In genomic region chr19:35704218-35704617, GRCh38 we compare ENCODE assay signal across 10 cellular contexts. TPM values are rescaled to one million over a fixed set of nuclear protein-coding genes. Genes with fewer than 3 reads are reported as not detected.
DNase-seq lines count a peak whose midpoint lies in the region; ATAC-seq and TF ChIP-seq lines count a peak whose summit lies in the region.
"Had no signal": no experiment of that assay in that cellular context is flagged by ENCODE, and none has a peak within 500 bp of the region (broad histone marks: within the 10 kb centered on the region; RNA-seq: fewer than 3 reads in every experiment).

Gene ZBTB32, plus strand, starts transcription at chr19:35704558. Its CDS starts 10,069 bp downstream, at chr19:35714627.

- ATAC-seq in GM18519 (IDR thresholded peaks at IDR 0.05; ENCODE audit: low FRiP score, unreplicated experiment): no peak
- ATAC-seq in HG03565 (IDR thresholded peaks at IDR 0.05; ENCODE audit: unreplicated experiment): no peak
- ATAC-seq: Panc1, sciatic nerve had no signal

- H3K27me3 ChIP-seq in stomach: peaks cover 0 to 17% (median 0%) of the 10 kb centered on the region in 3 donors

- H3K9me3 ChIP-seq in stomach: no peaks in the 10 kb centered on the region

- no peak for TF ChIP-seq POLR2A in stomach (IDR thresholded peaks at IDR 0.05)

- H3K4me3 ChIP-seq in fibroblast of the aortic adventitia (ENCODE audit: low read depth, low read length) (no peak within 1 kb of the TSS), stomach (no peak within 1 kb of the TSS)

- peaks cover 0 to 17% (median 16%) of the 10 kb centered on the region in 4 donors for H3K4me1 ChIP-seq in stomach

- H3K27ac ChIP-seq in VCaP (peak within 1 kb of the TSS; percentile 76; the same call in 1 of the 2 replicates), stomach (no peak within 1 kb of the TSS)

- no peak for TF ChIP-seq CTCF in VCaP (conservative IDR thresholded peaks at IDR 0.05)
- no peak for TF ChIP-seq CTCF in fibroblast of the aortic adventitia (IDR thresholded peaks at IDR 0.05; ENCODE audit: insufficient read depth, low read length)
- no peak for TF ChIP-seq CTCF in stomach (IDR thresholded peaks at IDR 0.05)

- WGBS in stomach, 5 donors: 30 to 46% (median 31%) methylated on average over 16 to 24 of the region's 24 CpGs

- no peaks in the 10 kb centered on the region for H3K36me3 ChIP-seq in stomach

- intact Hi-C loops in stomach (cut with DNase I; ENCODE audit: low total_unique reads): no loop called here

- DNase-seq in AG08396 (ENCODE audit: low spot score) (peak; percentile 87), GM04503 (ENCODE audit: low read depth) (peak; percentile 13), fibroblast of the aortic adventitia (ENCODE audit: low read depth) (peak; percentile 46), stomach (no peak), SIG-M5 treated with dmso at 0.1 percent for 504 hours (lab: John Stamatoyannopoulos, UW; ENCODE audit: unreplicated experiment) (no peak)

- no peak for TF ChIP-seq EP300 in stomach (IDR thresholded peaks at IDR 0.05)

RNA-seq across cellular contexts. Expression of gene ZBTB32, which starts in this region (rescaled TPM):
- total RNA-seq in fibroblast of the aortic adventitia (ENCODE audit: low replicate concordance) (not detected in 2 replicates), stomach (1 to 10 TPM in 1 of 5 donors, not detected in 4; 8.2 TPM)
- under 1 TPM in 2 of 3 donors, not detected in 1; 0.43 to 0.46 TPM for polyA plus RNA-seq in stomach

Comparison
In these comparisons a context has a peak if more than half of its experiments do, and no peak if none do; other contexts are left out.
1. Peak in DNase-seq in fibroblast of the aortic adventitia; RNA of the gene not detected or under 1 TPM.
2. DNase-seq: peak in AG08396 (single experiment) and GM04503 (single experiment); none in stomach (single experiment) and SIG-M5 treated with dmso at 0.1 percent for 504 hours (single experiment).